ENCODE assay signal across 9 cellular contexts in the genomic region with DNA sequence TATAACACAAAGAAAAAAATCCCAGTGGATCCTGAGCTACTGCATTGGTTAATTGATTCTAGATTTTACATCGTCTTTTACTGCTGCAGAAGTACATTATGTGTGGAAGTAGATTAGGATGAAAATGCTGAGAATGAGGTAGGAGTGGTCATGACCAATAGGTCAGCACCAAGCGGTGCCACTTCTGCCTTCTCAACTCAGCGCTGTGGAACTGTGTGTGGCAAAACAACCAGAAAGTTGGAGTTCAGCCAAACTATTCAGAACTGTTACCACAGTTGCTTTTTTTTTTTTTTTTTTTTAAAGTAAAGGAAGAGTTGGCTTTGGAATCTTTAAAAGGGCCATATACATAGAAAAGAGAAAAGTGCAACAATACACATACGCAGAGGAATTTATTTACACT. TPM values are rescaled to one million over a fixed set of nuclear protein-coding genes. Genes with fewer than 3 reads are reported as not detected.
DNase-seq lines count a peak whose midpoint lies in the region; ATAC-seq, FAIRE-seq and TF ChIP-seq lines count a peak whose summit lies in the region.
"Had no signal": no experiment of that assay in that cellular context is flagged by ENCODE, and none has a peak within 500 bp of the region (broad histone marks: within the 10 kb centered on the region; RNA-seq: fewer than 3 reads in every experiment).

No MANE protein-coding gene starts in this region.

- H3K4me1 Mint-ChIP-seq in astrocyte (ENCODE audit: low read depth, unreplicated experiment) = peaks cover 2% of the 10 kb centered on the region

- peak; percentile 53 for DNase-seq in COR-L47 (lab: John Stamatoyannopoulos, UW)
- DNase-seq in NB4 (ENCODE audit: low read depth) = peak; percentile 3
- DNase-seq in astrocyte (ENCODE audit: low read depth) = peak; percentile 53
- DNase-seq in left lobe of liver (ENCODE audit: low spot score) = no peak
- no peak for DNase-seq in retina
- DNase-seq in T-helper 9 cell = no peak
- DNase-seq in activated naive CD4-positive, alpha-beta T cell (lab: John Stamatoyannopoulos, UW) = no peak
- DNase-seq: esophagus squamous epithelium had no signal

- H3K27ac Mint-ChIP-seq in astrocyte (ENCODE audit: unreplicated experiment) = no peak overlapping the region

- H4K20me1 ChIP-seq in astrocyte (ENCODE audit: insufficient read depth, low read length) = no peaks in the 10 kb centered on the region

- H3K36me3 Mint-ChIP-seq in astrocyte (ENCODE audit: low read depth, unreplicated experiment) = peaks cover 2% of the 10 kb centered on the region

- peaks cover 2% of the 10 kb centered on the region for H3K9me3 Mint-ChIP-seq in astrocyte (ENCODE audit: unreplicated experiment)

- H3K4me3 ChIP-seq in NB4 (ENCODE audit: low read depth, low read length) (no peak overlapping the region), astrocyte (ENCODE audit: insufficient read depth, low read depth, low read length) (no peak overlapping the region)
- H3K4me3 ChIP-seq: esophagus squamous epithelium had no signal

- no peak for FAIRE-seq in astrocyte (lab: Jason Lieb, UNC)

- H2AFZ ChIP-seq in astrocyte (ENCODE audit: low read depth, low read length) = no peak overlapping the region

- ATAC-seq in left lobe of liver (peak; percentile 81), GM21723 (IDR thresholded peaks at IDR 0.05; ENCODE audit: unreplicated experiment) (no peak)

- no peak overlapping the region for H3K4me3 Mint-ChIP-seq in astrocyte (ENCODE audit: unreplicated experiment)

- no peak for TF ChIP-seq POLR2A in NB4 (IDR thresholded peaks at IDR 0.05; ENCODE audit: extremely low read depth, insufficient read length)

- no peak overlapping the region for H3K9ac ChIP-seq in astrocyte (ENCODE audit: low read length)

- no peaks in the 10 kb centered on the region for H3K36me3 ChIP-seq in astrocyte (ENCODE audit: insufficient read depth, low read length)
- H3K36me3 ChIP-seq: esophagus squamous epithelium had no signal

- H3K4me2 ChIP-seq in astrocyte (ENCODE audit: low read length) = no peak overlapping the region

- TF ChIP-seq CTCF in NB4 (IDR thresholded peaks at IDR 0.05; ENCODE audit: low read depth, low read length) (no peak), astrocyte (IDR thresholded peaks at IDR 0.05; ENCODE audit: insufficient read depth, low read depth, low read length) (no peak)

- no peaks in the 10 kb centered on the region for H3K27me3 ChIP-seq in astrocyte (ENCODE audit: insufficient read depth, low read length)
- H3K27me3 ChIP-seq: esophagus squamous epithelium had no signal

- no peaks in the 10 kb centered on the region for H3K9me3 ChIP-seq in astrocyte (ENCODE audit: insufficient read depth, low read depth, low read length)
- H3K9me3 ChIP-seq: esophagus squamous epithelium had no signal

- no peak overlapping the region for H3K27ac ChIP-seq in astrocyte (ENCODE audit: low read depth, low read length)
- H3K27ac ChIP-seq: esophagus squamous epithelium had no signal

- H3K4me1 ChIP-seq in astrocyte (ENCODE audit: insufficient read depth, low read length) = no peaks in the 10 kb centered on the region
- H3K4me1 ChIP-seq: esophagus squamous epithelium had no signal

- no peaks in the 10 kb centered on the region for H3K27me3 Mint-ChIP-seq in astrocyte (ENCODE audit: low read depth, unreplicated experiment)

- H3K79me2 ChIP-seq in astrocyte (ENCODE audit: insufficient read depth, low read length) = no peaks in the 10 kb centered on the region

RNA-seq across cellular contexts. Expression of a gene that starts 24.2 kb away (rescaled TPM):
- 0.43 and 0.54 TPM in 2 replicates for total RNA-seq in astrocyte
- 0.38 TPM for total RNA-seq in left lobe of liver

Comparison
In these comparisons a context has a peak if more than half of its experiments do, and no peak if none do; other contexts are left out.
1. DNase-seq: peak in COR-L47 (single experiment), NB4 (single experiment) and astrocyte (single experiment); none in left lobe of liver (single experiment), retina (single experiment), T-helper 9 cell (single experiment) and activated naive CD4-positive, alpha-beta T cell (0 of 4).